22 cellular contexts compared by ENCODE assay signal in the genomic region with DNA sequence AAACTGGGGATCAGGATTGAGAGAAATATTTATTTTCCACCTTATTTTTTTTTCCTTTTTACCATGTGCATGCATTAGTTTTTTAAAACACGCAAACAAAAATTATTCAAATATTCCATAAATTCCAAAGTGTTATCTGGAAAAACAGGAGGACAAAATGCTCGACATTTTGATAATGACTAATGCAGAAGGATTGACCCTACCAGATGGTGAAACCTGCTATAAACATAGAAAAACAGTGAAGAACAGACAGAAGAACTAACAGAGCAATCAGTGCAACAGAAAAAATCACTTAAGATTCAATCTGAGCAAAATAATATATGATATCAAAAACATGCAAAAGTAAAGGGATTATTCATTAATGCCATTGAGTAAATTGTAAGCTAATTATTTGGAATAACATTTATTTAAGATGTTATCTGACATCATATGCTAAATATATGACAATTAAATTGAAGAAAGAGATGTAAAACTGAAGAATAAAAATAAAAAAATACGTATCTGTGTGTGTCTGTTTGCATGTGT.
DNase-seq lines count a peak whose midpoint lies in the region; ATAC-seq and TF ChIP-seq lines count a peak whose summit lies in the region.
"Had no signal": no experiment of that assay in that cellular context is flagged by ENCODE, and none has a peak within 500 bp of the region (broad histone marks: within the 10 kb centered on the region; RNA-seq: fewer than 3 reads in every experiment).

No MANE protein-coding gene starts in this region.

- H2BK120ac ChIP-seq in mesenchymal stem cell (ENCODE audit: low read depth, low read length), result no peak overlapping the region

- 57% methylated on average over 1 of the region's 3 CpGs for WGBS in mesenchymal stem cell
- WGBS in psoas muscle, 3 donors, result 45 to 57% (median 46%) methylated on average over 3 of the region's 3 CpGs

- no peak overlapping the region for H3K4me3 Mint-ChIP-seq in chondrocyte (ENCODE audit: unreplicated experiment)
- H3K4me3 Mint-ChIP-seq: CD8-positive, alpha-beta T cell had no signal

- H3K36me3 ChIP-seq in mesenchymal stem cell (ENCODE audit: control insufficient read depth in 1 of 2, insufficient read depth in 2 of 2, low read depth in 1 of 2, low read length in 2 of 2) (no peaks in the 10 kb centered on the region), psoas muscle (ENCODE audit: insufficient read depth in 1 of 2, low read depth in 1 of 2) (no peaks in the 10 kb centered on the region)
- H3K36me3 ChIP-seq: BLaER1 had no signal

- H2BK5ac ChIP-seq in mesenchymal stem cell (ENCODE audit: low read depth, low read length, poor library complexity, severe bottlenecking), result no peak overlapping the region

- TF ChIP-seq CTCF in chondrocyte (IDR thresholded peaks at IDR 0.05) (no peak), psoas muscle (IDR thresholded peaks at IDR 0.05) (no peak)

- H2BK12ac ChIP-seq in mesenchymal stem cell (ENCODE audit: low read length in 2 of 2), result no peak overlapping the region

- no peak overlapping the region for H4K91ac ChIP-seq in mesenchymal stem cell (ENCODE audit: low read length)

- H3K14ac ChIP-seq in mesenchymal stem cell (ENCODE audit: low read length in 2 of 2), result no peak overlapping the region

- H3K4me1 ChIP-seq in mesenchymal stem cell (ENCODE audit: control insufficient read depth, insufficient read depth, low read depth, low read length), result peaks cover 1% of the 10 kb centered on the region
- H3K4me1 ChIP-seq in psoas muscle, result no peaks in the 10 kb centered on the region
- H3K4me1 ChIP-seq: A549, BLaER1 had no signal

- H3K9me3 ChIP-seq in mesenchymal stem cell (ENCODE audit: control insufficient read depth, low read length), result no peaks in the 10 kb centered on the region
- no peaks in the 10 kb centered on the region for H3K9me3 ChIP-seq in psoas muscle
- H3K9me3 ChIP-seq: A549, BLaER1 had no signal

- H3K4ac ChIP-seq in mesenchymal stem cell (ENCODE audit: low read depth in 1 of 2, low read length in 2 of 2), result no peak overlapping the region

- H3K27ac ChIP-seq in mesenchymal stem cell (ENCODE audit: low read length, poor library complexity, severe bottlenecking) (no peak overlapping the region), psoas muscle (no peak overlapping the region)
- H3K27ac ChIP-seq: A549, BLaER1 had no signal

- no peak overlapping the region for H3K9ac ChIP-seq in mesenchymal stem cell (ENCODE audit: low read length)
- H3K9ac ChIP-seq: BLaER1 had no signal

- H3K79me1 ChIP-seq in mesenchymal stem cell (replicated peaks; ENCODE audit: low read length, poor library complexity, severe bottlenecking), result no peaks in the 10 kb centered on the region

- no peaks in the 10 kb centered on the region for H3K36me3 Mint-ChIP-seq in chondrocyte (ENCODE audit: low read depth)
- H3K36me3 Mint-ChIP-seq: CD8-positive, alpha-beta T cell had no signal

- H4K8ac ChIP-seq in mesenchymal stem cell (ENCODE audit: low read length), result no peak overlapping the region

- H2AFZ ChIP-seq in mesenchymal stem cell (ENCODE audit: low read depth, low read length), result no peak overlapping the region

- H3K9me3 Mint-ChIP-seq in chondrocyte (ENCODE audit: low read depth), result no peaks in the 10 kb centered on the region
- H3K9me3 Mint-ChIP-seq: CD8-positive, alpha-beta T cell had no signal

- intact Hi-C loops in psoas muscle (cut with DNase I), result no loop called here

- H3K27me3 ChIP-seq in mesenchymal stem cell (ENCODE audit: control insufficient read depth in 1 of 2, insufficient read depth in 1 of 2, low read length in 2 of 2) (no peaks in the 10 kb centered on the region), psoas muscle (ENCODE audit: insufficient read depth in 3 of 3, low read length in 2 of 3) (no peaks in the 10 kb centered on the region)
- H3K27me3 ChIP-seq: BLaER1 had no signal

- peaks cover 47% of the 10 kb centered on the region for H3K4me1 Mint-ChIP-seq in chondrocyte (ENCODE audit: low read depth)

- H3K23ac ChIP-seq in mesenchymal stem cell (ENCODE audit: low read length in 2 of 2), result no peak overlapping the region

- H3K4me3 ChIP-seq in mesenchymal stem cell (ENCODE audit: insufficient read depth in 1 of 2, low read depth in 1 of 2, low read length in 2 of 2) (no peak overlapping the region), psoas muscle (no peak overlapping the region)
- H3K4me3 ChIP-seq: A549, BLaER1, K562 had no signal

- no peak overlapping the region for H3K18ac ChIP-seq in mesenchymal stem cell (ENCODE audit: low read depth in 1 of 2, low read length in 2 of 2)

- no peak overlapping the region for H3K4me2 ChIP-seq in mesenchymal stem cell (ENCODE audit: low read length, poor library complexity, severe bottlenecking)
- H3K4me2 ChIP-seq: A549, BLaER1 had no signal

- peak overlapping the region; percentile 53 for H3K27ac Mint-ChIP-seq in chondrocyte (ENCODE audit: unreplicated experiment)
- H3K27ac Mint-ChIP-seq: CD8-positive, alpha-beta T cell had no signal

- ATAC-seq in psoas muscle, result no peak
- ATAC-seq: A549; CD8-positive, alpha-beta T cell; K562; Right ventricle myocardium inferior had no signal

- H2AK5ac ChIP-seq in mesenchymal stem cell (ENCODE audit: low read length, severe bottlenecking), result no peak overlapping the region

- DNase-seq in EH (ENCODE audit: low read depth) (peak; percentile 3), NCI-H2171 treated with DMSO at 0.1 percent for 48 hours (lab: John Stamatoyannopoulos, UW) (peak; percentile 72), chondrocyte (ENCODE audit: low spot score) (no peak), mesenchymal stem cell (peak; percentile 28), kidney glomerular epithelial cell (lab: John Stamatoyannopoulos, UW) (no peak), psoas muscle (no peak), NCI-H1105 treated with DMSO at 0.1 percent for 48 hours (lab: John Stamatoyannopoulos, UW) (no peak), GM19238 (ENCODE audit: insufficient read length, low spot score) (no peak)
- DNase-seq: Calu3; CD8-positive, alpha-beta T cell; DMS79; HCEC 1CT; NCI-H1105; NCI-H187; NCI-H2107; NCI-H345; NCI-H69; NK-92 treated with Interleukin-12 subunit alpha and Interleukin-12 subunit beta, amount 100 ng/mL, for 24 hours had no signal

- no peaks in the 10 kb centered on the region for H3K27me3 Mint-ChIP-seq in chondrocyte (ENCODE audit: low read depth)

- H2BK15ac ChIP-seq in mesenchymal stem cell (ENCODE audit: low read depth, poor library complexity, severe bottlenecking), result no peak overlapping the region

Comparison
In these comparisons a context has a peak if more than half of its experiments do, and no peak if none do; other contexts are left out.
1. DNase-seq: peak in EH (single experiment), NCI-H2171 treated with DMSO at 0.1 percent for 48 hours (single experiment) and mesenchymal stem cell (single experiment); none in chondrocyte (single experiment), kidney glomerular epithelial cell (single experiment), psoas muscle (0 of 2), NCI-H1105 treated with DMSO at 0.1 percent for 48 hours (single experiment) and GM19238 (single experiment).